ENCODE assay signal across 14 cellular contexts in genomic region chr14:78170203-78170602, GRCh38. TPM values are rescaled to one million over a fixed set of nuclear protein-coding genes. Genes with fewer than 3 reads are reported as not detected.
DNase-seq lines count a peak whose midpoint lies in the region; ATAC-seq, FAIRE-seq and TF ChIP-seq lines count a peak whose summit lies in the region.
"Had no signal": no experiment of that assay in that cellular context is flagged by ENCODE, and none has a peak within 500 bp of the region (broad histone marks: within the 10 kb centered on the region; RNA-seq: fewer than 3 reads in every experiment).

NRXN3 (plus strand) TSS chr14:78170373; CDS start chr14:78243094, 72,721 bp downstream.

- H3K36me3 ChIP-seq in astrocyte (ENCODE audit: insufficient read depth, low read length) = no peaks in the 10 kb centered on the region

- peaks cover 33% of the 10 kb centered on the region for H3K27me3 Mint-ChIP-seq in astrocyte (ENCODE audit: low read depth, unreplicated experiment)
- H3K27me3 Mint-ChIP-seq in chondrocyte (ENCODE audit: low read depth) = peaks cover 4% of the 10 kb centered on the region

- peaks cover 2% of the 10 kb centered on the region for H3K27me3 ChIP-seq in astrocyte (ENCODE audit: insufficient read depth, low read length)

- H3K4me3 Mint-ChIP-seq in astrocyte (ENCODE audit: unreplicated experiment) = peak within 1 kb of the TSS; percentile 88
- no peak within 1 kb of the TSS for H3K4me3 Mint-ChIP-seq in stimulated activated effector memory CD8-positive, alpha-beta T cell treated with anti-CD3 and anti-CD28 coated beads, Interleukin-12 subunit alpha, Interleukin-12 subunit beta, amount 100 ng/mL, for 72 hours
- no peak within 1 kb of the TSS for H3K4me3 Mint-ChIP-seq in chondrocyte (ENCODE audit: unreplicated experiment)
- H3K4me3 Mint-ChIP-seq: activated B cell treated with CpG ODN at 0.5 μM for 24 hours; activated naive CD4-positive, alpha-beta T cell treated with anti-CD3 and anti-CD28 coated beads, Interleukin-2, amount 10 ng/mL, durations not matched to agents 7 days and 5 days had no signal

- no peak within 1 kb of the TSS for H3K4me3 ChIP-seq in astrocyte (ENCODE audit: insufficient read depth, low read depth, low read length)

- FAIRE-seq in astrocyte (lab: Jason Lieb, UNC) = no peak
- FAIRE-seq: G401.6 had no signal

- TF ChIP-seq CTCF in astrocyte (IDR thresholded peaks at IDR 0.05; ENCODE audit: insufficient read depth, low read depth, low read length) (no peak), chondrocyte (IDR thresholded peaks at IDR 0.05) (no peak)

- no peaks in the 10 kb centered on the region for H3K9me3 ChIP-seq in astrocyte (ENCODE audit: insufficient read depth, low read depth, low read length)

- H3K4me2 ChIP-seq in astrocyte (ENCODE audit: low read length) = peak within 1 kb of the TSS; percentile 60

- H3K79me2 ChIP-seq in astrocyte (ENCODE audit: insufficient read depth, low read length) = no peaks in the 10 kb centered on the region

- no peak within 1 kb of the TSS for H3K9ac ChIP-seq in astrocyte (ENCODE audit: low read length)

- H3K4me1 Mint-ChIP-seq in astrocyte (ENCODE audit: low read depth, unreplicated experiment) (peaks cover 9% of the 10 kb centered on the region), chondrocyte (ENCODE audit: low read depth) (no peaks in the 10 kb centered on the region)
- no peaks in the 10 kb centered on the region for H3K4me1 Mint-ChIP-seq in stimulated activated effector memory CD8-positive, alpha-beta T cell treated with anti-CD3 and anti-CD28 coated beads, Interleukin-12 subunit alpha, Interleukin-12 subunit beta, amount 100 ng/mL, for 72 hours
- H3K4me1 Mint-ChIP-seq: activated B cell treated with CpG ODN at 0.5 μM for 24 hours; activated naive CD4-positive, alpha-beta T cell treated with anti-CD3 and anti-CD28 coated beads, Interleukin-2, amount 10 ng/mL, durations not matched to agents 7 days and 5 days had no signal

- H2AFZ ChIP-seq in astrocyte (ENCODE audit: low read depth, low read length) = peak within 1 kb of the TSS; percentile 41

- H3K27ac ChIP-seq in astrocyte (ENCODE audit: low read depth, low read length) = no peak within 1 kb of the TSS
- H3K27ac ChIP-seq: HL-60 had no signal

- H3K9me3 Mint-ChIP-seq in astrocyte (ENCODE audit: unreplicated experiment) (no peaks in the 10 kb centered on the region), chondrocyte (ENCODE audit: low read depth) (peaks cover 5% of the 10 kb centered on the region)
- H3K9me3 Mint-ChIP-seq in stimulated activated effector memory CD8-positive, alpha-beta T cell treated with anti-CD3 and anti-CD28 coated beads, Interleukin-12 subunit alpha, Interleukin-12 subunit beta, amount 100 ng/mL, for 72 hours = no peaks in the 10 kb centered on the region
- H3K9me3 Mint-ChIP-seq: activated B cell treated with CpG ODN at 0.5 μM for 24 hours had no signal

- no peaks in the 10 kb centered on the region for H4K20me1 ChIP-seq in astrocyte (ENCODE audit: insufficient read depth, low read length)

- no peak within 1 kb of the TSS for H3K27ac Mint-ChIP-seq in astrocyte (ENCODE audit: unreplicated experiment)
- no peak within 1 kb of the TSS for H3K27ac Mint-ChIP-seq in stimulated activated effector memory CD8-positive, alpha-beta T cell treated with anti-CD3 and anti-CD28 coated beads, Interleukin-12 subunit alpha, Interleukin-12 subunit beta, amount 100 ng/mL, for 72 hours
- H3K27ac Mint-ChIP-seq in chondrocyte (ENCODE audit: unreplicated experiment) = no peak within 1 kb of the TSS
- H3K27ac Mint-ChIP-seq: activated B cell treated with CpG ODN at 0.5 μM for 24 hours; activated naive CD4-positive, alpha-beta T cell treated with anti-CD3 and anti-CD28 coated beads, Interleukin-2, amount 10 ng/mL, durations not matched to agents 7 days and 5 days had no signal

- H3K4me1 ChIP-seq in astrocyte (ENCODE audit: insufficient read depth, low read length) = no peaks in the 10 kb centered on the region

- ATAC-seq in stimulated activated effector memory CD8-positive, alpha-beta T cell treated with anti-CD3 and anti-CD28 coated beads, Interleukin-12 subunit alpha, Interleukin-12 subunit beta, amount 100 ng/mL, for 72 hours = peak; percentile 29

- no peaks in the 10 kb centered on the region for H3K36me3 Mint-ChIP-seq in astrocyte (ENCODE audit: low read depth, unreplicated experiment)
- H3K36me3 Mint-ChIP-seq in stimulated activated effector memory CD8-positive, alpha-beta T cell treated with anti-CD3 and anti-CD28 coated beads, Interleukin-12 subunit alpha, Interleukin-12 subunit beta, amount 100 ng/mL, for 72 hours = no peaks in the 10 kb centered on the region
- H3K36me3 Mint-ChIP-seq in chondrocyte (ENCODE audit: low read depth) = no peaks in the 10 kb centered on the region
- H3K36me3 Mint-ChIP-seq: activated naive CD4-positive, alpha-beta T cell treated with anti-CD3 and anti-CD28 coated beads, Interleukin-2, amount 10 ng/mL, durations not matched to agents 7 days and 5 days had no signal

- peak; percentile 56 for DNase-seq in NCI-H146 treated with DMSO at 0.1 percent for 48 hours (lab: John Stamatoyannopoulos, UW; ENCODE audit: unreplicated experiment)
- peak; percentile 3 for DNase-seq in astrocyte (ENCODE audit: low read depth)
- peak; percentile 17 for DNase-seq in kidney tubule cell (ENCODE audit: low spot score)
- no peak for DNase-seq in stimulated activated effector memory CD8-positive, alpha-beta T cell treated with anti-CD3 and anti-CD28 coated beads, Interleukin-12 subunit alpha, Interleukin-12 subunit beta, amount 100 ng/mL, for 72 hours (ENCODE audit: low spot score in 2 of 2)
- no peak for DNase-seq in stimulated activated CD4-positive, alpha-beta T cell treated with anti-CD3 and anti-CD28 coated beads, Interleukin-2, amount 100 ng/mL, for 24 hours
- DNase-seq in NOMO-1 treated with dmso at 0.1 percent for 144 hours (lab: John Stamatoyannopoulos, UW; ENCODE audit: unreplicated experiment) = no peak
- DNase-seq in activated naive CD4-positive, alpha-beta T cell treated with anti-CD3 and anti-CD28 coated beads, Interleukin-2, amount 50 U/mL, for 16 hours = no peak
- no peak for DNase-seq in chondrocyte (ENCODE audit: low spot score)
- DNase-seq: activated B cell treated with CpG ODN at 0.5 μM for 24 hours; activated naive CD4-positive, alpha-beta T cell treated with anti-CD3 and anti-CD28 coated beads, Interleukin-2, amount 10 ng/mL, durations not matched to agents 7 days and 5 days; NK-92 treated with Interleukin-12 subunit alpha and Interleukin-12 subunit beta, amount 100 ng/mL, for 24 hours; stimulated activated naive CD4-positive, alpha-beta T cell had no signal

RNA-seq across cellular contexts. Expression of gene NRXN3, which starts in this region (rescaled TPM):
- total RNA-seq in astrocyte (12.6 and 18.0 TPM in 2 replicates), chondrocyte (6.7 to 7.9 TPM (median 7.0 TPM) in 3 replicates)
- total RNA-seq: activated B cell treated with CpG ODN at 0.5 μM for 24 hours had no signal

Comparison
In these comparisons a context has a peak if more than half of its experiments do, and no peak if none do; other contexts are left out.
1. DNase-seq: peak in NCI-H146 treated with DMSO at 0.1 percent for 48 hours (single experiment), astrocyte (single experiment) and kidney tubule cell (single experiment); none in stimulated activated effector memory CD8-positive, alpha-beta T cell treated with anti-CD3 and anti-CD28 coated beads, Interleukin-12 subunit alpha, Interleukin-12 subunit beta, amount 100 ng/mL, for 72 hours (0 of 2), stimulated activated CD4-positive, alpha-beta T cell treated with anti-CD3 and anti-CD28 coated beads, Interleukin-2, amount 100 ng/mL, for 24 hours (0 of 2), NOMO-1 treated with dmso at 0.1 percent for 144 hours (single experiment), activated naive CD4-positive, alpha-beta T cell treated with anti-CD3 and anti-CD28 coated beads, Interleukin-2, amount 50 U/mL, for 16 hours (single experiment) and chondrocyte (single experiment).